In genomic region chrX:153903991-153904957, GRCh38 we compare ENCODE assay signal across 1 cellular context.
TF ChIP-seq lines count a peak whose summit lies in the region.

Gene AVPR2 (plus strand): TSS chrX:153904673. CDS start chrX:153905146, 473 bp downstream.

TF ChIP-seq in GM23338, 12 proteins besides CTCF, POLR2A, EP300 and RAD21 (continued from another document):
- TF ChIP-seq, protein P1, sequence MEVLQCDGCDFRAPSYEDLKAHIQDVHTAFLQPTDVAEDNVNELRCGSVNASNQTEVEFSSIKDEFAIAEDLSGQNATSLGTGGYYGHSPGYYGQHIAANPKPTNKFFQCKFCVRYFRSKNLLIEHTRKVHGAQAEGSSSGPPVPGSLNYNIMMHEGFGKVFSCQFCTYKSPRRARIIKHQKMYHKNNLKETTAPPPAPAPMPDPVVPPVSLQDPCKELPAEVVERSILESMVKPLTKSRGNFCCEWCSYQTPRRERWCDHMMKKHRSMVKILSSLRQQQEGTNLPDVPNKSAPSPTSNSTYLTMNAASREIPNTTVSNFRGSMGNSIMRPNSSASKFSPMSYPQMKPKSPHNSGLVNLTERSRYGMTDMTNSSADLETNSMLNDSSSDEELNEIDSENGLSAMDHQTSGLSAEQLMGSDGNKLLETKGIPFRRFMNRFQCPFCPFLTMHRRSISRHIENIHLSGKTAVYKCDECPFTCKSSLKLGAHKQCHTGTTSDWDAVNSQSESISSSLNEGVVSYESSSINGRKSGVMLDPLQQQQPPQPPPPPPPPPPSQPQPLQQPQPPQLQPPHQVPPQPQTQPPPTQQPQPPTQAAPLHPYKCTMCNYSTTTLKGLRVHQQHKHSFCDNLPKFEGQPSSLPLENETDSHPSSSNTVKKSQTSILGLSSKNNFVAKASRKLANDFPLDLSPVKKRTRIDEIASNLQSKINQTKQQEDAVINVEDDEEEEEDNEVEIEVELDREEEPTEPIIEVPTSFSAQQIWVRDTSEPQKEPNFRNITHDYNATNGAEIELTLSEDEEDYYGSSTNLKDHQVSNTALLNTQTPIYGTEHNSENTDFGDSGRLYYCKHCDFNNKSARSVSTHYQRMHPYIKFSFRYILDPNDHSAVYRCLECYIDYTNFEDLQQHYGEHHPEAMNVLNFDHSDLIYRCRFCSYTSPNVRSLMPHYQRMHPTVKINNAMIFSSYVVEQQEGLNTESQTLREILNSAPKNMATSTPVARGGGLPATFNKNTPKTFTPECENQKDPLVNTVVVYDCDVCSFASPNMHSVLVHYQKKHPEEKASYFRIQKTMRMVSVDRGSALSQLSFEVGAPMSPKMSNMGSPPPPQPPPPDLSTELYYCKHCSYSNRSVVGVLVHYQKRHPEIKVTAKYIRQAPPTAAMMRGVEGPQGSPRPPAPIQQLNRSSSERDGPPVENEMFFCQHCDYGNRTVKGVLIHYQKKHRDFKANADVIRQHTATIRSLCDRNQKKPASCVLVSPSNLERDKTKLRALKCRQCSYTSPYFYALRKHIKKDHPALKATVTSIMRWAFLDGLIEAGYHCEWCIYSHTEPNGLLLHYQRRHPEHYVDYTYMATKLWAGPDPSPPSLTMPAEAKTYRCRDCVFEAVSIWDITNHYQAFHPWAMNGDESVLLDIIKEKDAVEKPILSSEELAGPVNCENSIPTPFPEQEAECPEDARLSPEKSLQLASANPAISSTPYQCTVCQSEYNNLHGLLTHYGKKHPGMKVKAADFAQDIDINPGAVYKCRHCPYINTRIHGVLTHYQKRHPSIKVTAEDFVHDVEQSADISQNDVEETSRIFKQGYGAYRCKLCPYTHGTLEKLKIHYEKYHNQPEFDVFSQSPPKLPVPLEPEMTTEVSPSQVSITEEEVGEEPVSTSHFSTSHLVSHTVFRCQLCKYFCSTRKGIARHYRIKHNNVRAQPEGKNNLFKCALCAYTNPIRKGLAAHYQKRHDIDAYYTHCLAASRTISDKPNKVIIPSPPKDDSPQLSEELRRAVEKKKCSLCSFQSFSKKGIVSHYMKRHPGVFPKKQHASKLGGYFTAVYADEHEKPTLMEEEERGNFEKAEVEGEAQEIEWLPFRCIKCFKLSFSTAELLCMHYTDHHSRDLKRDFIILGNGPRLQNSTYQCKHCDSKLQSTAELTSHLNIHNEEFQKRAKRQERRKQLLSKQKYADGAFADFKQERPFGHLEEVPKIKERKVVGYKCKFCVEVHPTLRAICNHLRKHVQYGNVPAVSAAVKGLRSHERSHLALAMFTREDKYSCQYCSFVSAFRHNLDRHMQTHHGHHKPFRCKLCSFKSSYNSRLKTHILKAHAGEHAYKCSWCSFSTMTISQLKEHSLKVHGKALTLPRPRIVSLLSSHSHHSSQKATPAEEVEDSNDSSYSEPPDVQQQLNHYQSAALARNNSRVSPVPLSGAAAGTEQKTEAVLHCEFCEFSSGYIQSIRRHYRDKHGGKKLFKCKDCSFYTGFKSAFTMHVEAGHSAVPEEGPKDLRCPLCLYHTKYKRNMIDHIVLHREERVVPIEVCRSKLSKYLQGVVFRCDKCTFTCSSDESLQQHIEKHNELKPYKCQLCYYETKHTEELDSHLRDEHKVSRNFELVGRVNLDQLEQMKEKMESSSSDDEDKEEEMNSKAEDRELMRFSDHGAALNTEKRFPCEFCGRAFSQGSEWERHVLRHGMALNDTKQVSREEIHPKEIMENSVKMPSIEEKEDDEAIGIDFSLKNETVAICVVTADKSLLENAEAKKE (CRISPR knock-in tag; IDR thresholded peaks at IDR 0.05): no peak
- no peak for TF ChIP-seq STAT1 (IDR thresholded peaks at IDR 0.05; ENCODE audit: unreplicated experiment)
- no peak for TF ChIP-seq CREB1 (CRISPR knock-in tag; IDR thresholded peaks at IDR 0.05; ENCODE audit: low read depth)
- no peak for TF ChIP-seq NANOG (IDR thresholded peaks at IDR 0.05; ENCODE audit: borderline replicate concordance)
- TF ChIP-seq ZNF331 (CRISPR knock-in tag; IDR thresholded peaks at IDR 0.05; ENCODE audit: low read depth): no peak
